8 cellular contexts compared by ENCODE assay signal in genomic region chr4:41215969-41216293, GRCh38. TPM values are rescaled to one million over a fixed set of nuclear protein-coding genes. Genes with fewer than 3 reads are reported as not detected.
DNase-seq lines count a peak whose midpoint lies in the region; FAIRE-seq and TF ChIP-seq lines count a peak whose summit lies in the region.

No MANE protein-coding gene starts in this region.

- TF ChIP-seq CTCF in kidney (IDR thresholded peaks at IDR 0.05; ENCODE audit: borderline replicate concordance, extremely low read depth, insufficient read depth) (no peak), suprapubic skin (IDR thresholded peaks at IDR 0.05) (no peak)

- H3K9ac ChIP-seq in kidney (ENCODE audit: low read length in 2 of 2): peak overlapping the region in 1 of 2 donors; percentile 80

- no peak for TF ChIP-seq POLR2A in suprapubic skin (IDR thresholded peaks at IDR 0.05)

- TF ChIP-seq EP300 in suprapubic skin (IDR thresholded peaks at IDR 0.05): no peak

- H3K27ac Mint-ChIP-seq in T-helper 2 cell treated with Interferon-gamma antibody and Interleukin-4, amounts not matched to agents 5 μg/mL and 100 μg/mL, for 36 hours: no peak overlapping the region
- no peak overlapping the region for H3K27ac Mint-ChIP-seq in activated T-helper 2 cell treated with anti-CD3 and anti-CD28 coated beads, Interferon-gamma antibody, Interleukin-2, Interleukin-4, amounts not matched to agents 10 μg/mL and 5 μg/mL and 100 μg/mL, durations not matched to agents 14 hours and 24 hours and 36 hours

- peak overlapping the region; percentile 80 for H3K4me3 Mint-ChIP-seq in T-helper 2 cell treated with Interferon-gamma antibody and Interleukin-4, amounts not matched to agents 5 μg/mL and 100 μg/mL, for 36 hours
- H3K4me3 Mint-ChIP-seq in activated T-helper 2 cell treated with anti-CD3 and anti-CD28 coated beads, Interferon-gamma antibody, Interleukin-2, Interleukin-4, amounts not matched to agents 10 μg/mL and 5 μg/mL and 100 μg/mL, durations not matched to agents 14 hours and 24 hours and 36 hours (ENCODE audit: low read depth): peak overlapping the region; percentile 74

- H3K9me3 ChIP-seq in kidney (ENCODE audit: control insufficient read depth in 1 of 2, low read length in 2 of 2) (no peaks in the 10 kb centered on the region), suprapubic skin (no peaks in the 10 kb centered on the region)

- H3K4me3 ChIP-seq in kidney (ENCODE audit: low read length in 2 of 2) (peak overlapping the region; percentile 70 to 89), suprapubic skin (peak overlapping the region; percentile 64)

- H3K27me3 ChIP-seq in suprapubic skin: no peaks in the 10 kb centered on the region

- H3K9me3 Mint-ChIP-seq in T-helper 2 cell treated with Interferon-gamma antibody and Interleukin-4, amounts not matched to agents 5 μg/mL and 100 μg/mL, for 36 hours: no peaks in the 10 kb centered on the region
- H3K9me3 Mint-ChIP-seq in activated T-helper 2 cell treated with anti-CD3 and anti-CD28 coated beads, Interferon-gamma antibody, Interleukin-2, Interleukin-4, amounts not matched to agents 10 μg/mL and 5 μg/mL and 100 μg/mL, durations not matched to agents 14 hours and 24 hours and 36 hours: no peaks in the 10 kb centered on the region

- H3K27me3 Mint-ChIP-seq in T-helper 2 cell treated with Interferon-gamma antibody and Interleukin-4, amounts not matched to agents 5 μg/mL and 100 μg/mL, for 36 hours (ENCODE audit: low read depth): peaks cover 70% of the 10 kb centered on the region
- H3K27me3 Mint-ChIP-seq in activated T-helper 2 cell treated with anti-CD3 and anti-CD28 coated beads, Interferon-gamma antibody, Interleukin-2, Interleukin-4, amounts not matched to agents 10 μg/mL and 5 μg/mL and 100 μg/mL, durations not matched to agents 14 hours and 24 hours and 36 hours (ENCODE audit: low read depth): peaks cover 65% of the 10 kb centered on the region

- H3K27ac ChIP-seq in kidney (ENCODE audit: low read depth in 2 of 2, low read length in 2 of 2) (peak overlapping the region; percentile 75 to 95), suprapubic skin (peak overlapping the region; percentile 89)

- H3K36me3 ChIP-seq in kidney (ENCODE audit: control insufficient read depth in 1 of 2, insufficient read depth in 2 of 2, low read length in 2 of 2): no peaks in the 10 kb centered on the region
- no peaks in the 10 kb centered on the region for H3K36me3 ChIP-seq in suprapubic skin

- DNase-seq in T-helper 2 cell treated with Interferon-gamma antibody and Interleukin-4, amounts not matched to agents 5 μg/mL and 100 μg/mL, for 36 hours (ENCODE audit: low spot score): no peak
- DNase-seq in T-helper 2 cell: no peak
- DNase-seq in activated T-helper 2 cell treated with anti-CD3 and anti-CD28 coated beads, Interferon-gamma antibody, Interleukin-2, Interleukin-4, amounts not matched to agents 10 μg/mL and 5 μg/mL and 100 μg/mL, durations not matched to agents 14 hours and 24 hours and 36 hours (ENCODE audit: low spot score): no peak
- no peak for DNase-seq in kidney
- no peak for DNase-seq in suprapubic skin (ENCODE audit: low spot score in 2 of 2)
- DNase-seq in NK-92 treated with Interleukin-12 subunit alpha and Interleukin-12 subunit beta, amount 100 ng/mL, for 24 hours (lab: John Stamatoyannopoulos, UW): no peak
- DNase-seq in stimulated activated CD8-positive, alpha-beta memory T cell treated with anti-CD3 and anti-CD28 coated beads, Interleukin-4, amount 100 ng/mL, for 48 hours: no peak
- DNase-seq in NOMO-1 treated with dmso at 0.1 percent for 144 hours (lab: John Stamatoyannopoulos, UW; ENCODE audit: unreplicated experiment): no peak

- H3K36me3 Mint-ChIP-seq in T-helper 2 cell treated with Interferon-gamma antibody and Interleukin-4, amounts not matched to agents 5 μg/mL and 100 μg/mL, for 36 hours (ENCODE audit: low read depth): no peaks in the 10 kb centered on the region
- no peaks in the 10 kb centered on the region for H3K36me3 Mint-ChIP-seq in activated T-helper 2 cell treated with anti-CD3 and anti-CD28 coated beads, Interferon-gamma antibody, Interleukin-2, Interleukin-4, amounts not matched to agents 10 μg/mL and 5 μg/mL and 100 μg/mL, durations not matched to agents 14 hours and 24 hours and 36 hours (ENCODE audit: low read depth)

- FAIRE-seq in kidney (lab: Jason Lieb, UNC): no peak

- H3K4me1 Mint-ChIP-seq in T-helper 2 cell treated with Interferon-gamma antibody and Interleukin-4, amounts not matched to agents 5 μg/mL and 100 μg/mL, for 36 hours (ENCODE audit: low read depth): peaks cover 23% of the 10 kb centered on the region
- peaks cover 23% of the 10 kb centered on the region for H3K4me1 Mint-ChIP-seq in activated T-helper 2 cell treated with anti-CD3 and anti-CD28 coated beads, Interferon-gamma antibody, Interleukin-2, Interleukin-4, amounts not matched to agents 10 μg/mL and 5 μg/mL and 100 μg/mL, durations not matched to agents 14 hours and 24 hours and 36 hours (ENCODE audit: low read depth)

- intact Hi-C loops in activated T-helper 2 cell treated with anti-CD3 and anti-CD28 coated beads, Interferon-gamma antibody, Interleukin-2, Interleukin-4, amounts not matched to agents 10 μg/mL and 5 μg/mL and 100 μg/mL, durations not matched to agents 14 hours and 24 hours and 36 hours (cut with micrococcal nuclease): loop anchor here (1.0 to 2.0 kb wide), 2 partner anchors 240 to 289 kb away; no protein-coding TSS in a partner anchor
- intact Hi-C loops in kidney (cut with DNase I): loop anchor here (10.0 kb wide), 1 partner anchor 281 kb away; no protein-coding TSS in a partner anchor

- H3K4me1 ChIP-seq in kidney (ENCODE audit: control insufficient read depth in 1 of 2, insufficient read depth in 1 of 2, low read depth in 1 of 2, low read length in 2 of 2) (peaks cover 7 to 12% of the 10 kb centered on the region in 2 donors), suprapubic skin (peaks cover 42% of the 10 kb centered on the region)

- 17% methylated on average over 8 of the region's 8 CpGs for WGBS in suprapubic skin

RNA-seq across cellular contexts. Expression of gene APBB2, which starts 1.6 kb away (rescaled TPM):
- 0.73 and 1.4 TPM in 2 replicates for total RNA-seq in activated T-helper 2 cell treated with anti-CD3 and anti-CD28 coated beads, Interferon-gamma antibody, Interleukin-2, Interleukin-4, amounts not matched to agents 10 μg/mL and 5 μg/mL and 100 μg/mL, durations not matched to agents 14 hours and 24 hours and 36 hours
- total RNA-seq in kidney (65.6 TPM), suprapubic skin (10 to 100 TPM; 42.4 to 95.8 (median 51.3) TPM)
- 13.4 TPM for polyA plus RNA-seq in kidney (ENCODE audit: insufficient read depth, low read depth, low replicate concordance)

RNA-seq across cellular contexts. Expression of gene UCHL1, which starts 40.8 kb away (rescaled TPM):
- total RNA-seq in activated T-helper 2 cell treated with anti-CD3 and anti-CD28 coated beads, Interferon-gamma antibody, Interleukin-2, Interleukin-4, amounts not matched to agents 10 μg/mL and 5 μg/mL and 100 μg/mL, durations not matched to agents 14 hours and 24 hours and 36 hours: 0.48 and 0.83 TPM in 2 replicates
- total RNA-seq in kidney (35.8 TPM), suprapubic skin (10 to 100 TPM in 1 of 4 donors, 1 to 10 TPM in 3; 2.1 to 13.8 (median 4.8) TPM)
- polyA plus RNA-seq in kidney (ENCODE audit: insufficient read depth, low read depth, low replicate concordance): 353 TPM

Comparison
In these comparisons a context has a peak if more than half of its experiments do, and no peak if none do; other contexts are left out.
1. RNA of gene APBB2, which starts 1.6 kb away (total RNA-seq): 65.6 TPM in kidney (single experiment) and 42.4 to 95.8 TPM in suprapubic skin; 0.73 to 1.4 TPM in activated T-helper 2 cell treated with anti-CD3 and anti-CD28 coated beads, Interferon-gamma antibody, Interleukin-2, Interleukin-4, amounts not matched to agents 10 μg/mL and 5 μg/mL and 100 μg/mL, durations not matched to agents 14 hours and 24 hours and 36 hours; every median in the first group is over 10 times any median in the second.